ENCODE assay signal across 38 cellular contexts in genomic region chr13:102359264-102359663, GRCh38. TPM values are rescaled to one million over a fixed set of nuclear protein-coding genes. Genes with fewer than 3 reads are reported as not detected.
"Had no signal": no experiment of that assay in that cellular context is flagged by ENCODE, and none has a peak within 500 bp of the region (broad histone marks: within the 10 kb centered on the region; RNA-seq: fewer than 3 reads in every experiment).

No MANE protein-coding gene starts in this region.

- H3K36me3 ChIP-seq: MG63 had no signal

- H3K27me3 ChIP-seq: MG63 had no signal

- DNase-seq: Karpas-422, Kasumi-1, MG63, MM.1S, MV-4-11, NCI-H1048, NCI-H1092, NCI-H1092 treated with DMSO at 0.1 percent for 48 hours, NCI-H1105, NCI-H1105 treated with DMSO at 0.1 percent for 48 hours, NCI-H1417, NCI-H1417 treated with DMSO at 0.1 percent for 48 hours, NCI-H1436, NCI-H1436 treated with DMSO at 0.1 percent for 48 hours, NCI-H146, NCI-H1694, NCI-H1694 treated with DMSO at 0.1 percent for 48 hours, NCI-H187, NCI-H187 treated with DMSO at 0.1 percent for 48 hours, NCI-H1930, NCI-H2029, NCI-H2029 treated with DMSO at 0.1 percent for 48 hours, NCI-H2081, NCI-H2081 treated with DMSO at 0.1 percent for 48 hours, NCI-H2107, NCI-H2171, NCI-H2171 treated with DMSO at 0.1 percent for 48 hours, NCI-H2227 treated with DMSO at 0.1 percent for 48 hours, NCI-H226, NCI-H345, NCI-H446, NCI-H446 treated with DMSO at 0.1 percent for 48 hours, NCI-H510A, NCI-H510A treated with DMSO at 0.1 percent for 48 hours, NCI-H524, NCI-H524 treated with DMSO at 0.1 percent for 48 hours had no signal

- H3K4me3 ChIP-seq: MG63 had no signal

- H3K9me3 ChIP-seq: MG63 had no signal

RNA-seq across cellular contexts. Expression of gene FGF14, which starts 42.6 kb away (rescaled TPM):
- total RNA-seq: M059J, MCF 10A had no signal
